Comparison of ENCODE assay signal across 9 cellular contexts in the genomic region with DNA sequence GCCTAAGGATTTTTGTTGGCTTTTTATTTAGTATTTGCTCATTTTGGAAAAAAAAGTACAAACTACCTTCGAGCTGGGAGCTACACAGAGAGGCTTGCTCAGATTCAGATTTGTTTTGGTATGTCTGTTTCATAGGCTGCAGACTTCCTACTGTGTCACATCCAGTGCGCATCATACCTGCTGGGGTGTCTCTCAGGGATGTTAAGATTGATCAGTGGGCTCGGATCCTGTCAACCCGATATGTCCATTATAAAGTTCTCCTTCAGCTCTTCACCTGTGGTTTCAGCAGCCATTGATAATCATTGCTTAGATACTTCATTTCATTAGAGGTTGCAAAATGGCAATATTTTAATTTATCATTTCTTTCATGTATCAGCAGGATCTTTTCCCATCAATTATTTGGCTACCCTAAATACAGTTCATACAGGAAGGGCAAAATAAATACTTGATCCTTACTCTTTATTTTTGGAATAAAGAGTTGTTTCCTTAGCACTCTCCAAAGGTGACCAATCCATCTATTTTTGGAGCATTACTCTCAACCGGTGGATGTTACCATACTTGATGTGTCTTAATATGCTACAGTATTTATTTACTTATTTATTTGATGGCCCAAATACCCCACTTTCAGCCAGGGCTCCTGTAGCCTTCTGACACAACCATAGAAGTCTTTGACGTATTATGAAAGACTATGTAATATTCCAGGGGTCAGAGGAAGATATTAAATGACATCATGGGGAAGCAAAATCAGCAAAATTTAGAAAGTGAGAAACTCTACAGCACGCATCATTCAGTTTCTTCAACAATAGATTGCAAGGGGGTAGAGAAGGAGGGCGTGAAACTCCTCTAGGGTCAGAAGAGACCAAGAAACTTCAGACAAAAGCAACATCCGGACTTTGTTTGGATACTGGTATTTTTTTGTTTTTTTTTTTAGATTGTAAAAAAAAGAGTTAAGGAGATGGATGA. TPM values are rescaled to one million over a fixed set of nuclear protein-coding genes. Genes with fewer than 3 reads are reported as not detected.
DNase-seq lines count a peak whose midpoint lies in the region; ATAC-seq and TF ChIP-seq lines count a peak whose summit lies in the region.
"Had no signal": no experiment of that assay in that cellular context is flagged by ENCODE, and none has a peak within 500 bp of the region (broad histone marks: within the 10 kb centered on the region; RNA-seq: fewer than 3 reads in every experiment).

No MANE protein-coding gene starts in this region.

- no peaks in the 10 kb centered on the region for H4K20me1 ChIP-seq in SK-N-SH (ENCODE audit: insufficient read depth)

- no peak overlapping the region for H3K27ac Mint-ChIP-seq in T-helper 1 cell treated with Interleukin-12 subunit alpha and Interleukin-12 subunit beta and Interleukin-4 antibody, amounts not matched to agents 30 μg/mL and 1 μg/mL, for 36 hours

- peak overlapping the region; percentile 62 for H3K4me3 Mint-ChIP-seq in T-helper 1 cell treated with Interleukin-12 subunit alpha and Interleukin-12 subunit beta and Interleukin-4 antibody, amounts not matched to agents 30 μg/mL and 1 μg/mL, for 36 hours

- peaks cover 0 to 5% of the 10 kb centered on the region in 2 experiments; a peak in 1 of 4 replicates for H3K4me1 ChIP-seq in SK-N-SH (ENCODE audit: control insufficient read depth in 1 of 2, insufficient read depth in 2 of 2, low read depth in 1 of 2, low read length in 1 of 2)
- H3K4me1 ChIP-seq in heart left ventricle = peaks cover 0 to 22% (median 12%) of the 10 kb centered on the region in 12 donors
- H3K4me1 ChIP-seq in suprapubic skin = peaks cover 7% of the 10 kb centered on the region

- POLR2A ChIA-PET in SK-N-SH (lab: Yijun Ruan, JAX) = no interaction called here

- H3F3A ChIP-seq in SK-N-SH (replicated peaks; ENCODE audit: insufficient read depth) = no peaks in the 10 kb centered on the region

- no peaks in the 10 kb centered on the region for H3K9me3 Mint-ChIP-seq in T-helper 1 cell treated with Interleukin-12 subunit alpha and Interleukin-12 subunit beta and Interleukin-4 antibody, amounts not matched to agents 30 μg/mL and 1 μg/mL, for 36 hours
- H3K9me3 Mint-ChIP-seq: activated naive CD4-positive, alpha-beta T cell treated with anti-CD3 and anti-CD28 coated beads, Interleukin-2, amount 50 U/mL, for 72 hours had no signal

- H3K36me3 ChIP-seq in SK-N-SH (replicated peaks in 1 of 2; ENCODE audit: control insufficient read depth in 1 of 2, insufficient read depth in 2 of 2, low read length in 1 of 2) (no peaks in the 10 kb centered on the region), heart left ventricle (no peaks in the 10 kb centered on the region), suprapubic skin (no peaks in the 10 kb centered on the region)

- H3K27me3 ChIP-seq in SK-N-SH (ENCODE audit: insufficient read depth) (no peaks in the 10 kb centered on the region), heart left ventricle (no peaks in the 10 kb centered on the region), suprapubic skin (no peaks in the 10 kb centered on the region)

- peak overlapping the region; percentile 83; the same call in 1 of the 2 replicates for H2AFZ ChIP-seq in SK-N-SH (ENCODE audit: low read depth)

- no peaks in the 10 kb centered on the region for H3K79me2 ChIP-seq in SK-N-SH (ENCODE audit: insufficient read depth)

- no peak for DNase-seq in T-helper 1 cell
- no peak for DNase-seq in SK-N-SH
- DNase-seq in heart left ventricle = no peak
- no peak for DNase-seq in suprapubic skin (ENCODE audit: low spot score in 2 of 2)
- DNase-seq in NCI-H82 treated with DMSO at 0.1 percent for 48 hours (lab: John Stamatoyannopoulos, UW; ENCODE audit: unreplicated experiment) = no peak
- no peak for DNase-seq in activated gamma-delta T cell treated with Interleukin-2 at 50 U/mL for 16 hours
- no peak for DNase-seq in cerebellar cortex (ENCODE audit: low spot score)

- WGBS in SK-N-SH (ENCODE audit: low lambda C conversion rate) = 90% methylated on average over 9 of the region's 9 CpGs
- 57 to 67% (median 60%) methylated on average over 9 of the region's 9 CpGs for WGBS in heart left ventricle, 4 donors
- 68% methylated on average over 9 of the region's 9 CpGs for WGBS in suprapubic skin

- H3K4me3 ChIP-seq in SK-N-SH (ENCODE audit: low read depth in 2 of 2, low read length in 1 of 2) (peak overlapping the region; percentile 59 to 60), heart left ventricle (peak overlapping the region in 11 of 12 donors; percentile 34 to 67 (median 58)), suprapubic skin (peak overlapping the region; percentile 74)

- peak overlapping the region; percentile 82 for H3K4me2 ChIP-seq in SK-N-SH

- H3K27me3 Mint-ChIP-seq in T-helper 1 cell treated with Interleukin-12 subunit alpha and Interleukin-12 subunit beta and Interleukin-4 antibody, amounts not matched to agents 30 μg/mL and 1 μg/mL, for 36 hours (ENCODE audit: low read depth) = peaks cover 26% of the 10 kb centered on the region

- no peaks in the 10 kb centered on the region for H3K9me2 ChIP-seq in SK-N-SH

- no peaks in the 10 kb centered on the region for H3K36me3 Mint-ChIP-seq in T-helper 1 cell treated with Interleukin-12 subunit alpha and Interleukin-12 subunit beta and Interleukin-4 antibody, amounts not matched to agents 30 μg/mL and 1 μg/mL, for 36 hours (ENCODE audit: low read depth)
- H3K36me3 Mint-ChIP-seq: activated naive CD4-positive, alpha-beta T cell treated with anti-CD3 and anti-CD28 coated beads, Interleukin-2, amount 50 U/mL, for 72 hours had no signal

- H3K27ac ChIP-seq in SK-N-SH (ENCODE audit: low read depth in 2 of 2, low read length in 1 of 2) (no peak overlapping the region), heart left ventricle (peak overlapping the region in 7 of 12 donors; percentile 40 to 78 (median 60)), suprapubic skin (no peak overlapping the region)

- peaks cover 6% of the 10 kb centered on the region for H3K4me1 Mint-ChIP-seq in T-helper 1 cell treated with Interleukin-12 subunit alpha and Interleukin-12 subunit beta and Interleukin-4 antibody, amounts not matched to agents 30 μg/mL and 1 μg/mL, for 36 hours (ENCODE audit: low read depth)

- H3K9me3 ChIP-seq in SK-N-SH (no peaks in the 10 kb centered on the region), heart left ventricle (no peaks in the 10 kb centered on the region), suprapubic skin (no peaks in the 10 kb centered on the region)

- no peak for TF ChIP-seq RAD21 in SK-N-SH (IDR thresholded peaks at IDR 0.05; ENCODE audit: low read length)

- intact Hi-C loops in heart left ventricle (cut with DNase I) = loop anchor here in 6 of 10 donors (2.0 to 10.0 kb wide), 4 partner anchors 45 to 52 kb away; a partner anchor contains a TSS

- CTCF ChIA-PET in SK-N-SH (lab: Yijun Ruan, JAX) = interaction anchor here (0.7 to 1.4 kb wide), 3 partner anchors 9 to 124 kb away, joined by 3 to 4 read pairs (median 3); a partner anchor contains a TSS

- no peak for TF ChIP-seq POLR2A in heart left ventricle (IDR thresholded peaks at IDR 0.05)
- no peak for TF ChIP-seq POLR2A in suprapubic skin (IDR thresholded peaks at IDR 0.05)

- ATAC-seq in heart left ventricle = peak in 3 of 4 donors; percentile 8 to 45 (median 21)

- no peak overlapping the region for H3K9ac ChIP-seq in SK-N-SH

- TF ChIP-seq CTCF in SK-N-SH (IDR thresholded peaks at IDR 0.05) (no peak), heart left ventricle (IDR thresholded peaks at IDR 0.05) (no peak), suprapubic skin (IDR thresholded peaks at IDR 0.05) (no peak)

- no peak for TF ChIP-seq EP300 in SK-N-SH (IDR thresholded peaks at IDR 0.05; ENCODE audit: borderline replicate concordance in 1 of 2, low read depth in 1 of 2, low read length in 1 of 2)
- no peak for TF ChIP-seq EP300 in suprapubic skin (IDR thresholded peaks at IDR 0.05)

TF ChIP-seq in SK-N-SH, 30 proteins besides CTCF, POLR2A, EP300 and RAD21 (continues in another document):
- no peak for TF ChIP-seq ELF1 (IDR thresholded peaks at IDR 0.05)
- no peak for TF ChIP-seq RCOR1 (IDR thresholded peaks at IDR 0.05; ENCODE audit: low read length)
- TF ChIP-seq NRF1 (IDR thresholded peaks at IDR 0.05; ENCODE audit: low read depth, low read length) = no peak
- TF ChIP-seq CHD2 (IDR thresholded peaks at IDR 0.05; ENCODE audit: low read length, partially characterized antibody) = no peak
- TF ChIP-seq, protein P1, sequence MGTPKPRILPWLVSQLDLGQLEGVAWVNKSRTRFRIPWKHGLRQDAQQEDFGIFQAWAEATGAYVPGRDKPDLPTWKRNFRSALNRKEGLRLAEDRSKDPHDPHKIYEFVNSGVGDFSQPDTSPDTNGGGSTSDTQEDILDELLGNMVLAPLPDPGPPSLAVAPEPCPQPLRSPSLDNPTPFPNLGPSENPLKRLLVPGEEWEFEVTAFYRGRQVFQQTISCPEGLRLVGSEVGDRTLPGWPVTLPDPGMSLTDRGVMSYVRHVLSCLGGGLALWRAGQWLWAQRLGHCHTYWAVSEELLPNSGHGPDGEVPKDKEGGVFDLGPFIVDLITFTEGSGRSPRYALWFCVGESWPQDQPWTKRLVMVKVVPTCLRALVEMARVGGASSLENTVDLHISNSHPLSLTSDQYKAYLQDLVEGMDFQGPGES (IDR thresholded peaks at IDR 0.05; ENCODE audit: low read depth, low read length) = no peak
- TF ChIP-seq FOXM1 (IDR thresholded peaks at IDR 0.05; ENCODE audit: low read depth) = no peak
- no peak for TF ChIP-seq JUND (IDR thresholded peaks at IDR 0.05)

RNA-seq across cellular contexts. Expression of a gene that starts 55.3 kb away (rescaled TPM):
- polyA plus RNA-seq in SK-N-SH (2012; rRNA removed) (130 and 164 TPM in 2 replicates), heart left ventricle (100 to 1,000 TPM in 1 of 2 donors, 10 to 100 TPM in 1; 85.6 to 118 TPM)
- polyA plus RNA-seq in SK-N-SH (2012; cell fraction: cytosol; rRNA removed) = 172 and 202 TPM in 2 replicates
- polyA plus RNA-seq in SK-N-SH (2012; cell fraction: nucleus; rRNA removed) = 102 and 124 TPM in 2 replicates
- total RNA-seq in heart left ventricle (100 to 1,000 TPM; 138 to 218 (median 169) TPM), suprapubic skin (100 to 1,000 TPM; 275 to 441 (median 310) TPM)

Comparison
In these comparisons a context has a peak if more than half of its experiments do, and no peak if none do; other contexts are left out.
1. H3K27ac ChIP-seq: peak in heart left ventricle (7 of 12); none in SK-N-SH (0 of 2) and suprapubic skin (single experiment).
2. Peak in every context shown above with its lines, with median percentiles within 50 percentile points of each other: H3K4me3 ChIP-seq.